Comparison of ENCODE assay signal across 14 cellular contexts in genomic region chr12:128637616-128638606, GRCh38.
DNase-seq lines count a peak whose midpoint lies in the region; ATAC-seq and TF ChIP-seq lines count a peak whose summit lies in the region.
"Had no signal": no experiment of that assay in that cellular context is flagged by ENCODE, and none has a peak within 500 bp of the region (broad histone marks: within the 10 kb centered on the region; RNA-seq: fewer than 3 reads in every experiment).

No MANE protein-coding gene starts in this region.

- H3K4me3 ChIP-seq in OCI-LY3 (ENCODE audit: low read length), result peak overlapping the region; percentile 48
- H3K4me3 ChIP-seq: dorsolateral prefrontal cortex, MG63, pancreas had no signal

- no peaks in the 10 kb centered on the region for H4K20me1 ChIP-seq in OCI-LY3 (ENCODE audit: insufficient read depth, low read length)

- H3K9me3 ChIP-seq in OCI-LY3 (ENCODE audit: insufficient read depth, low read length), result peaks cover 12% of the 10 kb centered on the region
- H3K9me3 ChIP-seq: MG63, pancreas had no signal

- H3K27me3 Mint-ChIP-seq in activated T-cell treated with anti-CD3 and anti-CD28 coated beads, Interleukin-2, amount 50 U/mL, for 72 hours (ENCODE audit: low read depth), result no peaks in the 10 kb centered on the region
- H3K27me3 Mint-ChIP-seq: activated B cell treated with CpG ODN at 0.5 μM for 24 hours had no signal

- H3K79me2 ChIP-seq in OCI-LY3 (ENCODE audit: low read length), result no peaks in the 10 kb centered on the region

- H3K4me1 Mint-ChIP-seq in activated T-cell treated with anti-CD3 and anti-CD28 coated beads, Interleukin-2, amount 50 U/mL, for 72 hours (ENCODE audit: low read depth), result no peaks in the 10 kb centered on the region
- H3K4me1 Mint-ChIP-seq: activated B cell treated with CpG ODN at 0.5 μM for 24 hours had no signal

- peaks cover 75% of the 10 kb centered on the region for H3K4me1 ChIP-seq in OCI-LY3 (ENCODE audit: low read length)
- H3K4me1 ChIP-seq: pancreas had no signal

- H3K27ac Mint-ChIP-seq in activated T-cell treated with anti-CD3 and anti-CD28 coated beads, Interleukin-2, amount 50 U/mL, for 72 hours, result no peak overlapping the region
- H3K27ac Mint-ChIP-seq: activated B cell treated with CpG ODN at 0.5 μM for 24 hours; activated naive CD8-positive, alpha-beta T cell had no signal

- ATAC-seq in GM18511 (IDR thresholded peaks at IDR 0.05; ENCODE audit: unreplicated experiment), result peak; percentile 97
- peak; percentile 98 for ATAC-seq in GM21423 (IDR thresholded peaks at IDR 0.05; ENCODE audit: unreplicated experiment)
- ATAC-seq in HG03097 (IDR thresholded peaks at IDR 0.05; ENCODE audit: low FRiP score, unreplicated experiment), result peak; percentile 98
- ATAC-seq in activated T-cell treated with anti-CD3 and anti-CD28 coated beads, Interleukin-2, amount 50 U/mL, for 72 hours (replicated peaks in 1 of 2), result no peak

- peaks cover 15% of the 10 kb centered on the region for H3K36me3 ChIP-seq in OCI-LY3 (replicated peaks; ENCODE audit: low read depth, low read length)
- H3K36me3 ChIP-seq: MG63, pancreas had no signal

- peak overlapping the region; percentile 97 for H3K27ac ChIP-seq in OCI-LY3 (ENCODE audit: low read length)
- H3K27ac ChIP-seq: dorsolateral prefrontal cortex, pancreas, RWPE1 had no signal

- no peak overlapping the region for H3K4me3 Mint-ChIP-seq in activated T-cell treated with anti-CD3 and anti-CD28 coated beads, Interleukin-2, amount 50 U/mL, for 72 hours
- H3K4me3 Mint-ChIP-seq: activated B cell treated with CpG ODN at 0.5 μM for 24 hours; activated naive CD8-positive, alpha-beta T cell had no signal

- peak overlapping the region; percentile 62 for H3K9ac ChIP-seq in OCI-LY3 (ENCODE audit: low read length)

- no peaks in the 10 kb centered on the region for H3K27me3 ChIP-seq in OCI-LY3 (ENCODE audit: low read depth, low read length)
- H3K27me3 ChIP-seq: MG63, pancreas had no signal

- no peaks in the 10 kb centered on the region for H3K9me3 Mint-ChIP-seq in activated T-cell treated with anti-CD3 and anti-CD28 coated beads, Interleukin-2, amount 50 U/mL, for 72 hours

- peaks cover 0 to 3% of the 10 kb centered on the region in 2 donors for H3K36me3 Mint-ChIP-seq in activated T-cell treated with anti-CD3 and anti-CD28 coated beads, Interleukin-2, amount 50 U/mL, for 72 hours (ENCODE audit: insufficient read depth in 2 of 2)
- H3K36me3 Mint-ChIP-seq: activated naive CD8-positive, alpha-beta T cell had no signal

- no peak for DNase-seq in activated T-cell treated with anti-CD3 and anti-CD28 coated beads, Interleukin-2, amount 50 U/mL, for 72 hours
- no peak for DNase-seq in DMS153 treated with DMSO at 0.1 percent for 48 hours (lab: John Stamatoyannopoulos, UW; ENCODE audit: unreplicated experiment)
- no peak for DNase-seq in hypothalamus (lab: John Stamatoyannopoulos, UW)
- DNase-seq in GM03348 (ENCODE audit: low spot score), result no peak
- DNase-seq: activated B cell treated with CpG ODN at 0.5 μM for 24 hours, dorsolateral prefrontal cortex, MG63, pancreas had no signal

- H3K4me2 ChIP-seq in OCI-LY3 (ENCODE audit: low read length), result peak overlapping the region; percentile 72

- TF ChIP-seq CTCF in OCI-LY3 (IDR thresholded peaks at IDR 0.05; ENCODE audit: low read depth, low read length), result no peak; the same call in 1 of the 2 replicates

- H2AFZ ChIP-seq in OCI-LY3 (ENCODE audit: low read depth, low read length), result no peak overlapping the region

Comparison
In these comparisons a context has a peak if more than half of its experiments do, and no peak if none do; other contexts are left out.
1. ATAC-seq: peak in GM18511 (single experiment), GM21423 (single experiment) and HG03097 (single experiment); none in activated T-cell treated with anti-CD3 and anti-CD28 coated beads, Interleukin-2, amount 50 U/mL, for 72 hours (0 of 2).